9 cellular contexts compared by ENCODE assay signal in the genomic region with DNA sequence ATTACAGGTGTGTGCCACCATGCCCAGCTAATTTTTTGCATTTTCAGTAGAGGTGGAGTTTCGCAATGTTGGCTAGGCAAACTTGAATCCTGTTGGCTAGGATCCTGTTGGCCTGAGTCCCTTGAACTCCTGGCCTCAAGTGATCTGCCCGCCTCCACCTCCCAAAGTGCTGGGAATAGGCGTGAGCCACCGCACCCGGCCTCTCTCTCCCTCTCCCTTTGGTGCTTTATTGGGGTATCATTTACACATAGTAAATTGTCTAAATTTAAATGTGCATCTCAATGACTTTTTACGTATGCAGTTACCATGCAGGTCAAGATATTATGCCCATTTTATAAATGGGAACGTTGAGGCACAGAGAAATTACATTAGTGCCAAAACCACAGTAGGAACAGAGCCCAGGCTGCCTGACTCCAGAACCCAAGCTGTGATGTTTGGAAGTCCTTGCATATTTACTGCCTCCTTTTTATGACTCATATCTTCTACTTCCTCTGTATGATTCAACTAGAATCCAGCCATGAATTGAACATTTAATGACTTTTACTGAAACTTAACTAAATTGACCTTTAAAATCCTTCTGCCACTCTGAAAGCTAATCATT. TPM values are rescaled to one million over a fixed set of nuclear protein-coding genes. Genes with fewer than 3 reads are reported as not detected.
DNase-seq lines count a peak whose midpoint lies in the region; ATAC-seq and TF ChIP-seq lines count a peak whose summit lies in the region.
"Had no signal": no experiment of that assay in that cellular context is flagged by ENCODE, and none has a peak within 500 bp of the region (broad histone marks: within the 10 kb centered on the region; RNA-seq: fewer than 3 reads in every experiment).

No MANE protein-coding gene starts in this region.

- CTCF ChIA-PET in Panc1 (lab: Charles Lee) = no interaction called here

- H3K9me3 Mint-ChIP-seq in progenitor cell of endocrine pancreas (ENCODE audit: low read depth) = no peaks in the 10 kb centered on the region

- no peaks in the 10 kb centered on the region for H3K27me3 Mint-ChIP-seq in progenitor cell of endocrine pancreas
- H3K27me3 Mint-ChIP-seq: naive thymus-derived CD8-positive, alpha-beta T cell had no signal

- H3K36me3 ChIP-seq in Panc1 (ENCODE audit: control insufficient read depth, insufficient read depth, low read length) = peaks cover 4% of the 10 kb centered on the region
- no peaks in the 10 kb centered on the region for H3K36me3 ChIP-seq in smooth muscle cell (ENCODE audit: low read depth)

- peak overlapping the region; percentile 50 for H3K9ac ChIP-seq in smooth muscle cell (ENCODE audit: low read depth)

- no peak overlapping the region for H3K4me3 Mint-ChIP-seq in progenitor cell of endocrine pancreas (ENCODE audit: low read depth)
- H3K4me3 Mint-ChIP-seq: naive thymus-derived CD8-positive, alpha-beta T cell had no signal

- ATAC-seq in Panc1 = peak; percentile 84
- ATAC-seq: naive thymus-derived CD8-positive, alpha-beta T cell had no signal

- H3K9me3 ChIP-seq in Panc1 (ENCODE audit: control insufficient read depth, insufficient read depth, low read depth, low read length) (no peaks in the 10 kb centered on the region), smooth muscle cell (replicated peaks; ENCODE audit: low read depth) (no peaks in the 10 kb centered on the region)

- H4K20me1 ChIP-seq in smooth muscle cell (ENCODE audit: low read depth) = no peaks in the 10 kb centered on the region

- H3K4me1 ChIP-seq in Panc1 (ENCODE audit: control insufficient read depth, insufficient read depth, low read length) (no peaks in the 10 kb centered on the region; the same call in 1 of the 2 replicates), smooth muscle cell (ENCODE audit: low read depth) (no peaks in the 10 kb centered on the region)

- DNase-seq in HCEC 1CT (peak; percentile 93), Panc1 (ENCODE audit: low read depth, low spot score) (peak; percentile 30), dermis microvascular lymphatic vessel endothelial cell (ENCODE audit: low read depth in 2 of 2) (peak; percentile 40 to 81), smooth muscle cell (lab: John Stamatoyannopoulos, UW; ENCODE audit: unreplicated experiment) (no peak), HUDEP-2 (lab: John Stamatoyannopoulos, UW; ENCODE audit: unreplicated experiment in 76 of 76) (no peak), COR-L47 (lab: John Stamatoyannopoulos, UW) (no peak), progenitor cell of endocrine pancreas (ENCODE audit: low spot score, unreplicated experiment) (no peak)
- DNase-seq: naive thymus-derived CD8-positive, alpha-beta T cell had no signal

- H3K27me3 ChIP-seq in Panc1 (ENCODE audit: control insufficient read depth, insufficient read depth, low read length) (no peaks in the 10 kb centered on the region), smooth muscle cell (ENCODE audit: low read depth) (no peaks in the 10 kb centered on the region)
- H3K27me3 ChIP-seq: cardiac muscle cell had no signal

- TF ChIP-seq CTCF in Panc1 (IDR thresholded peaks at IDR 0.05) (no peak), smooth muscle cell (IDR thresholded peaks at IDR 0.05; ENCODE audit: borderline replicate concordance, insufficient read depth, poor library complexity, severe bottlenecking) (no peak), progenitor cell of endocrine pancreas (IDR thresholded peaks at IDR 0.05; ENCODE audit: unreplicated experiment) (no peak)

- in situ Hi-C loops in Panc1 (cut with HindIII; ENCODE audit: low pct_unique_long_range_greater_than_20kb, low sequenced_read_pairs) = no loop called here

- H3K36me3 Mint-ChIP-seq in progenitor cell of endocrine pancreas (ENCODE audit: insufficient read depth) = peaks cover 17% of the 10 kb centered on the region

- BruUV-seq in Panc1 (replicated peaks; lab: Mats Ljungman, UMichigan) = no TSS peak

- H3K27ac ChIP-seq in Panc1 (ENCODE audit: low read length) = no peak overlapping the region
- H3K27ac ChIP-seq in smooth muscle cell (ENCODE audit: low read depth) = peak overlapping the region; percentile 86
- H3K27ac ChIP-seq: cardiac muscle cell had no signal

- H3K79me2 ChIP-seq in smooth muscle cell (ENCODE audit: low read depth) = no peaks in the 10 kb centered on the region

- peak overlapping the region; percentile 71 for H3K4me2 ChIP-seq in smooth muscle cell

- H3K4me3 ChIP-seq in Panc1 (ENCODE audit: low read depth in 2 of 2, low read length in 2 of 2) (no peak overlapping the region), smooth muscle cell (no peak overlapping the region)
- H3K4me3 ChIP-seq: cardiac muscle cell had no signal

- H3K27ac Mint-ChIP-seq in progenitor cell of endocrine pancreas = no peak overlapping the region

- POLR2A ChIA-PET in Panc1 (lab: Charles Lee) = no interaction called here

- H2AFZ ChIP-seq in smooth muscle cell (ENCODE audit: low read depth) = peak overlapping the region; percentile 66

- intact Hi-C loops in Panc1 (cut with micrococcal nuclease; ENCODE audit: unreplicated experiment) = no loop called here

- no peaks in the 10 kb centered on the region for H3F3A ChIP-seq in smooth muscle cell (ENCODE audit: low read depth)

- 94% methylated on average over 7 of the region's 7 CpGs for WGBS in smooth muscle cell (ENCODE audit: low lambda C conversion rate)

- H3K4me1 Mint-ChIP-seq in progenitor cell of endocrine pancreas (ENCODE audit: low read depth) = no peaks in the 10 kb centered on the region

RNA-seq across cellular contexts. Expression of gene RPP14, which starts 34.0 kb away (rescaled TPM):
- total RNA-seq in Panc1 (2021; ENCODE audit: unreplicated experiment) = 16.4 TPM
- 9.6 TPM for polyA plus RNA-seq in Panc1 (2012; ENCODE audit: insufficient read length)
- 12.9 and 15.4 TPM in 2 replicates for total RNA-seq in dermis microvascular lymphatic vessel endothelial cell
- total RNA-seq in smooth muscle cell = 10.4 and 17.4 TPM in 2 replicates
- polyA plus RNA-seq in smooth muscle cell = 7.7 and 9.8 TPM in 2 replicates
- 22.9 and 26.0 TPM in 2 replicates for total RNA-seq in progenitor cell of endocrine pancreas

RNA-seq across cellular contexts. Expression of gene HTD2, which starts 34.3 kb away (rescaled TPM):
- 7.9 TPM for total RNA-seq in Panc1 (2021; ENCODE audit: unreplicated experiment)
- polyA plus RNA-seq in Panc1 (2012; ENCODE audit: insufficient read length) = 6.1 TPM
- total RNA-seq in dermis microvascular lymphatic vessel endothelial cell = 4.1 and 8.1 TPM in 2 replicates
- total RNA-seq in smooth muscle cell = 16.9 and 19.6 TPM in 2 replicates
- polyA plus RNA-seq in smooth muscle cell = 19.4 and 19.7 TPM in 2 replicates
- 10.2 and 10.7 TPM in 2 replicates for total RNA-seq in progenitor cell of endocrine pancreas

RNA-seq across cellular contexts. Expression of gene ABHD6, which starts 34.4 kb away (rescaled TPM):
- total RNA-seq in Panc1 (2021; ENCODE audit: unreplicated experiment) = 18.9 TPM
- polyA plus RNA-seq in Panc1 (2012; ENCODE audit: insufficient read length) = 17.0 TPM
- 15.0 and 28.7 TPM in 2 replicates for total RNA-seq in dermis microvascular lymphatic vessel endothelial cell
- 5.6 and 7.1 TPM in 2 replicates for total RNA-seq in smooth muscle cell
- polyA plus RNA-seq in smooth muscle cell = 3.9 and 8.8 TPM in 2 replicates
- 5.9 and 6.1 TPM in 2 replicates for total RNA-seq in progenitor cell of endocrine pancreas

Comparison
In these comparisons a context has a peak if more than half of its experiments do, and no peak if none do; other contexts are left out.
1. DNase-seq: peak in HCEC 1CT (single experiment), Panc1 (single experiment) and dermis microvascular lymphatic vessel endothelial cell (2 of 2); none in smooth muscle cell (single experiment), HUDEP-2 (0 of 76), COR-L47 (single experiment) and progenitor cell of endocrine pancreas (single experiment).